In genomic region chr13:51614350-51614786, GRCh38 we compare ENCODE assay signal across 8 cellular contexts. TPM values are rescaled to one million over a fixed set of nuclear protein-coding genes. Genes with fewer than 3 reads are reported as not detected.
A peak's percentile ranks its signal among the peaks of the same experiment; 100 is the strongest.
DNase-seq lines count a peak whose midpoint lies in the region; ATAC-seq and TF ChIP-seq lines count a peak whose summit lies in the region.

No MANE protein-coding gene starts in this region.

- peak overlapping the region; percentile 94 for H3K27ac Mint-ChIP-seq in activated naive CD8-positive, alpha-beta T cell treated with anti-CD3 and anti-CD28 coated beads, Interleukin-2, amount 10 ng/mL, durations not matched to agents 7 days and 5 days
- H3K27ac Mint-ChIP-seq in stimulated activated naive CD8-positive, alpha-beta T cell treated with anti-CD3 and anti-CD28 coated beads, Interleukin-15, amount 100 ng/mL, for 72 hours: peak overlapping the region; percentile 97 to 98

- ATAC-seq in GM18907 (IDR thresholded peaks at IDR 0.05; ENCODE audit: unreplicated experiment): peak; percentile 76
- ATAC-seq in HG03135 (IDR thresholded peaks at IDR 0.05; ENCODE audit: unreplicated experiment): peak; percentile 71
- ATAC-seq in activated naive CD8-positive, alpha-beta T cell treated with anti-CD3 and anti-CD28 coated beads, Interleukin-2, amount 10 ng/mL, durations not matched to agents 7 days and 5 days (ENCODE audit: low read depth): peak; percentile 93
- ATAC-seq in stimulated activated naive CD8-positive, alpha-beta T cell treated with anti-CD3 and anti-CD28 coated beads, Interleukin-15, amount 100 ng/mL, for 72 hours: peak; percentile 94

- peaks cover 17% of the 10 kb centered on the region for H3K4me1 Mint-ChIP-seq in activated naive CD8-positive, alpha-beta T cell treated with anti-CD3 and anti-CD28 coated beads, Interleukin-2, amount 10 ng/mL, durations not matched to agents 7 days and 5 days
- peaks cover 42% of the 10 kb centered on the region for H3K4me1 Mint-ChIP-seq in stimulated activated naive CD8-positive, alpha-beta T cell treated with anti-CD3 and anti-CD28 coated beads, Interleukin-15, amount 100 ng/mL, for 72 hours

- H3K36me3 Mint-ChIP-seq in activated naive CD8-positive, alpha-beta T cell treated with anti-CD3 and anti-CD28 coated beads, Interleukin-2, amount 10 ng/mL, durations not matched to agents 7 days and 5 days: peaks cover 9% of the 10 kb centered on the region

- CTCF ChIA-PET in RWPE1 (lab: Yijun Ruan, JAX): no interaction called here

- no peaks in the 10 kb centered on the region for H3K9me3 ChIP-seq in mononuclear cell (ENCODE audit: low read depth, low read length)

- DNase-seq in AG10803 (ENCODE audit: low read depth): peak; percentile 62
- DNase-seq in activated naive CD8-positive, alpha-beta T cell treated with anti-CD3 and anti-CD28 coated beads, Interleukin-2, amount 10 ng/mL, durations not matched to agents 7 days and 5 days: peak; percentile 49
- DNase-seq in stimulated activated naive CD8-positive, alpha-beta T cell treated with anti-CD3 and anti-CD28 coated beads, Interleukin-15, amount 100 ng/mL, for 72 hours: peak in 1 of 2 donors; percentile 34
- DNase-seq in RWPE1 (ENCODE audit: low spot score): no peak

- POLR2A ChIA-PET in activated naive CD8-positive, alpha-beta T cell treated with anti-CD3 and anti-CD28 coated beads, Interleukin-2, amount 10 ng/mL, durations not matched to agents 7 days and 5 days (lab: Charles Lee): interaction anchor here (1.0 to 2.7 kb wide), 4 partner anchors 9 to 162 kb away, joined by 3 to 32 read pairs (median 4); partner anchors contain the start of gene INTS6
- POLR2A ChIA-PET in RWPE1 (lab: Yijun Ruan, JAX; ENCODE audit: low non-redundant PET): no interaction called here

- peak overlapping the region; percentile 90 for H3K4me3 Mint-ChIP-seq in activated naive CD8-positive, alpha-beta T cell treated with anti-CD3 and anti-CD28 coated beads, Interleukin-2, amount 10 ng/mL, durations not matched to agents 7 days and 5 days
- peak overlapping the region; percentile 83 to 85 for H3K4me3 Mint-ChIP-seq in stimulated activated naive CD8-positive, alpha-beta T cell treated with anti-CD3 and anti-CD28 coated beads, Interleukin-15, amount 100 ng/mL, for 72 hours

- TF ChIP-seq POLR2A in Raji (IDR thresholded peaks at IDR 0.05; ENCODE audit: insufficient read depth, low read depth, low read length): peak; percentile 65

- H3K9me3 Mint-ChIP-seq in activated naive CD8-positive, alpha-beta T cell treated with anti-CD3 and anti-CD28 coated beads, Interleukin-2, amount 10 ng/mL, durations not matched to agents 7 days and 5 days: no peaks in the 10 kb centered on the region
- no peaks in the 10 kb centered on the region for H3K9me3 Mint-ChIP-seq in stimulated activated naive CD8-positive, alpha-beta T cell treated with anti-CD3 and anti-CD28 coated beads, Interleukin-15, amount 100 ng/mL, for 72 hours

- H3K27ac ChIP-seq in RWPE1: no peak overlapping the region

- no peaks in the 10 kb centered on the region for H3K27me3 Mint-ChIP-seq in activated naive CD8-positive, alpha-beta T cell treated with anti-CD3 and anti-CD28 coated beads, Interleukin-2, amount 10 ng/mL, durations not matched to agents 7 days and 5 days
- no peaks in the 10 kb centered on the region for H3K27me3 Mint-ChIP-seq in stimulated activated naive CD8-positive, alpha-beta T cell treated with anti-CD3 and anti-CD28 coated beads, Interleukin-15, amount 100 ng/mL, for 72 hours

- peaks cover 17% of the 10 kb centered on the region for H3K4me1 ChIP-seq in mononuclear cell (ENCODE audit: insufficient read depth, low read length)

- no peak for TF ChIP-seq CTCF in AG10803 (conservative IDR thresholded peaks at IDR 0.05; ENCODE audit: low read length)
- no peak for TF ChIP-seq CTCF in RWPE1 (conservative IDR thresholded peaks at IDR 0.05; ENCODE audit: low read depth)

- H3K27me3 ChIP-seq in mononuclear cell (ENCODE audit: insufficient read depth, low read length): no peaks in the 10 kb centered on the region

- H3K4me3 ChIP-seq in AG10803 (ENCODE audit: low read length): peak overlapping the region; percentile 24
- H3K4me3 ChIP-seq in mononuclear cell (ENCODE audit: low read length): peak overlapping the region; percentile 17

RNA-seq across cellular contexts. Expression of gene WDFY2, which starts 30.1 kb away (rescaled TPM):
- total RNA-seq in activated naive CD8-positive, alpha-beta T cell treated with anti-CD3 and anti-CD28 coated beads, Interleukin-2, amount 10 ng/mL, durations not matched to agents 7 days and 5 days: 10 to 100 TPM; 12.7 to 15.5 TPM
- 19.0 TPM for total RNA-seq in mononuclear cell
